ENCODE assay signal across 10 cellular contexts in genomic region chr6:136723780-136724179, GRCh38.
DNase-seq lines count a peak whose midpoint lies in the region; ATAC-seq, FAIRE-seq and TF ChIP-seq lines count a peak whose summit lies in the region.
"Had no signal": no experiment of that assay in that cellular context is flagged by ENCODE, and none has a peak within 500 bp of the region (broad histone marks: within the 10 kb centered on the region; RNA-seq: fewer than 3 reads in every experiment).

No MANE protein-coding gene starts in this region.

- H3K9me3 ChIP-seq in esophagus squamous epithelium (no peaks in the 10 kb centered on the region), tibial artery (peaks cover 0 to 7% (median 0%) of the 10 kb centered on the region in 3 donors)
- H3K9me3 ChIP-seq: neutrophil had no signal

- WGBS in esophagus squamous epithelium, 2 donors = 14 to 18% methylated on average over 1 of the region's 1 CpG

- CTCF ChIA-PET in activated CD8-positive, alpha-beta T cell treated with anti-CD3 and anti-CD28 coated beads, Interleukin-2, amount 10 ng/mL, durations not matched to agents 7 days and 5 days (lab: Charles Lee) = interaction anchor here (0.8 to 1.4 kb wide), 6 partner anchors 13 to 80 kb away, joined by 3 to 10 read pairs (median 4); partner anchors contain the start of gene MAP3K5

- H3K27ac Mint-ChIP-seq in activated CD8-positive, alpha-beta T cell treated with anti-CD3 and anti-CD28 coated beads, Interleukin-2, amount 10 ng/mL, durations not matched to agents 7 days and 5 days = no peak overlapping the region
- H3K27ac Mint-ChIP-seq in natural killer cell treated with Interleukin-12 subunit alpha and Interleukin-12 subunit beta and Interleukin-15 and Interleukin-18, amount 100 ng/mL, for 72 hours = no peak overlapping the region

- H3K4me1 ChIP-seq in esophagus squamous epithelium = peaks cover 5 to 16% (median 10%) of the 10 kb centered on the region in 3 donors
- H3K4me1 ChIP-seq in tibial artery = peaks cover 0 to 23% (median under 1%) of the 10 kb centered on the region in 4 donors

- DNase-seq in GM18507 (ENCODE audit: extremely low spot score, insufficient read length, low read depth) (no peak), esophagus squamous epithelium (lab: John Stamatoyannopoulos, UW) (no peak), RCC 7860 (ENCODE audit: low spot score) (no peak), sciatic nerve (ENCODE audit: low spot score) (no peak), tibial artery (no peak)
- DNase-seq in activated CD8-positive, alpha-beta T cell treated with anti-CD3 and anti-CD28 coated beads, Interleukin-2, amount 10 ng/mL, durations not matched to agents 7 days and 5 days = peak; percentile 58
- peak; percentile 65 for DNase-seq in natural killer cell treated with Interleukin-12 subunit alpha and Interleukin-12 subunit beta and Interleukin-15 and Interleukin-18, amount 100 ng/mL, for 72 hours (ENCODE audit: low spot score)

- peaks cover 21% of the 10 kb centered on the region for H3K36me3 Mint-ChIP-seq in activated CD8-positive, alpha-beta T cell treated with anti-CD3 and anti-CD28 coated beads, Interleukin-2, amount 10 ng/mL, durations not matched to agents 7 days and 5 days (ENCODE audit: low read depth)
- H3K36me3 Mint-ChIP-seq in natural killer cell treated with Interleukin-12 subunit alpha and Interleukin-12 subunit beta and Interleukin-15 and Interleukin-18, amount 100 ng/mL, for 72 hours = peaks cover 8% of the 10 kb centered on the region

- peaks cover 33% of the 10 kb centered on the region for H3K4me1 Mint-ChIP-seq in activated CD8-positive, alpha-beta T cell treated with anti-CD3 and anti-CD28 coated beads, Interleukin-2, amount 10 ng/mL, durations not matched to agents 7 days and 5 days (ENCODE audit: low read depth)
- H3K4me1 Mint-ChIP-seq in natural killer cell treated with Interleukin-12 subunit alpha and Interleukin-12 subunit beta and Interleukin-15 and Interleukin-18, amount 100 ng/mL, for 72 hours (ENCODE audit: low read depth in 2 of 2) = peaks cover 45 to 47% of the 10 kb centered on the region in 2 donors

- FAIRE-seq in GM18507 (lab: Jason Lieb, UNC) (peak; percentile 78), RCC 7860 (lab: Jason Lieb, UNC) (no peak)
- FAIRE-seq: astrocyte had no signal

- peaks cover 4% of the 10 kb centered on the region for H3K9me3 Mint-ChIP-seq in activated CD8-positive, alpha-beta T cell treated with anti-CD3 and anti-CD28 coated beads, Interleukin-2, amount 10 ng/mL, durations not matched to agents 7 days and 5 days (ENCODE audit: insufficient read depth)
- H3K9me3 Mint-ChIP-seq in natural killer cell treated with Interleukin-12 subunit alpha and Interleukin-12 subunit beta and Interleukin-15 and Interleukin-18, amount 100 ng/mL, for 72 hours = no peaks in the 10 kb centered on the region

- intact Hi-C loops in esophagus squamous epithelium (cut with DNase I) (no loop called here), sciatic nerve (cut with DNase I) (no loop called here), tibial artery (cut with DNase I; ENCODE audit: low total_unique reads) (no loop called here)

- no peak overlapping the region for H3K4me3 Mint-ChIP-seq in activated CD8-positive, alpha-beta T cell treated with anti-CD3 and anti-CD28 coated beads, Interleukin-2, amount 10 ng/mL, durations not matched to agents 7 days and 5 days
- H3K4me3 Mint-ChIP-seq in natural killer cell treated with Interleukin-12 subunit alpha and Interleukin-12 subunit beta and Interleukin-15 and Interleukin-18, amount 100 ng/mL, for 72 hours = peak overlapping the region; percentile 27

- no peak for TF ChIP-seq POLR2A in esophagus squamous epithelium (IDR thresholded peaks at IDR 0.05)

- H3K36me3 ChIP-seq in esophagus squamous epithelium = no peaks in the 10 kb centered on the region
- H3K36me3 ChIP-seq in tibial artery = no peaks in the 10 kb centered on the region

- no peak for TF ChIP-seq CTCF in esophagus squamous epithelium (IDR thresholded peaks at IDR 0.05)
- TF ChIP-seq CTCF in tibial artery (IDR thresholded peaks at IDR 0.05) = no peak

- no peak overlapping the region for H3K27ac ChIP-seq in esophagus squamous epithelium
- no peak overlapping the region for H3K27ac ChIP-seq in tibial artery
- H3K27ac ChIP-seq: neutrophil had no signal

- H3K27me3 ChIP-seq in esophagus squamous epithelium = no peaks in the 10 kb centered on the region
- no peaks in the 10 kb centered on the region for H3K27me3 ChIP-seq in tibial artery
- H3K27me3 ChIP-seq: neutrophil had no signal

- POLR2A ChIA-PET in activated CD8-positive, alpha-beta T cell treated with anti-CD3 and anti-CD28 coated beads, Interleukin-2, amount 10 ng/mL, durations not matched to agents 7 days and 5 days (lab: Charles Lee) = no interaction called here

- H3K27me3 Mint-ChIP-seq in activated CD8-positive, alpha-beta T cell treated with anti-CD3 and anti-CD28 coated beads, Interleukin-2, amount 10 ng/mL, durations not matched to agents 7 days and 5 days (ENCODE audit: low read depth) = no peaks in the 10 kb centered on the region
- no peaks in the 10 kb centered on the region for H3K27me3 Mint-ChIP-seq in natural killer cell treated with Interleukin-12 subunit alpha and Interleukin-12 subunit beta and Interleukin-15 and Interleukin-18, amount 100 ng/mL, for 72 hours

- ATAC-seq in HG03575 (IDR thresholded peaks at IDR 0.05; ENCODE audit: extremely low read depth, insufficient number of reproducible peaks, low FRiP score, unreplicated experiment) = peak; percentile 30
- peak; percentile 81 for ATAC-seq in activated CD8-positive, alpha-beta T cell treated with anti-CD3 and anti-CD28 coated beads, Interleukin-2, amount 10 ng/mL, durations not matched to agents 7 days and 5 days
- ATAC-seq in natural killer cell treated with Interleukin-12 subunit alpha and Interleukin-12 subunit beta and Interleukin-15 and Interleukin-18, amount 100 ng/mL, for 72 hours = peak; percentile 84 to 85
- no peak for ATAC-seq in sciatic nerve

- H3K4me3 ChIP-seq in esophagus squamous epithelium (no peak overlapping the region), tibial artery (no peak overlapping the region)

Comparison
In these comparisons a context has a peak if more than half of its experiments do, and no peak if none do; other contexts are left out.
1. DNase-seq: peak in activated CD8-positive, alpha-beta T cell treated with anti-CD3 and anti-CD28 coated beads, Interleukin-2, amount 10 ng/mL, durations not matched to agents 7 days and 5 days (single experiment) and natural killer cell treated with Interleukin-12 subunit alpha and Interleukin-12 subunit beta and Interleukin-15 and Interleukin-18, amount 100 ng/mL, for 72 hours (single experiment); none in GM18507 (single experiment), esophagus squamous epithelium (single experiment), RCC 7860 (single experiment), sciatic nerve (single experiment) and tibial artery (0 of 2).